In genomic region chr21:38920631-38921398, GRCh38 we compare ENCODE assay signal across 11 cellular contexts.
DNase-seq lines count a peak whose midpoint lies in the region; FAIRE-seq and TF ChIP-seq lines count a peak whose summit lies in the region.
"Had no signal": no experiment of that assay in that cellular context is flagged by ENCODE, and none has a peak within 500 bp of the region (broad histone marks: within the 10 kb centered on the region; RNA-seq: fewer than 3 reads in every experiment).

No MANE protein-coding gene starts in this region.

- H3K4me2 ChIP-seq in astrocyte (ENCODE audit: low read length) (peak overlapping the region; percentile 72), hepatocyte (peak overlapping the region; percentile 14), MM.1S (ENCODE audit: low read depth, low read length) (no peak overlapping the region)

- no peaks in the 10 kb centered on the region for H3K9me2 ChIP-seq in hepatocyte (replicated peaks; ENCODE audit: insufficient read depth)
- no peaks in the 10 kb centered on the region for H3K9me2 ChIP-seq in MM.1S (replicated peaks; ENCODE audit: insufficient read depth, low read length)

- H3K27ac ChIP-seq in astrocyte (ENCODE audit: low read depth, low read length), result no peak overlapping the region
- peak overlapping the region; percentile 78 for H3K27ac ChIP-seq in hepatocyte
- no peak overlapping the region for H3K27ac ChIP-seq in MM.1S (ENCODE audit: low read length)

- no peaks in the 10 kb centered on the region for H3K9me3 Mint-ChIP-seq in astrocyte (ENCODE audit: unreplicated experiment)

- H3K27me3 Mint-ChIP-seq in astrocyte (ENCODE audit: low read depth, unreplicated experiment), result peaks cover 20% of the 10 kb centered on the region

- DNase-seq in H4 (ENCODE audit: low spot score) (peak; percentile 50), astrocyte (ENCODE audit: low read depth) (peak; percentile 74), hepatocyte (ENCODE audit: low spot score) (no peak), superior temporal gyrus (ENCODE audit: extremely low spot score) (peak; percentile 61), GM19240 (ENCODE audit: insufficient read length, low spot score) (no peak), D341Med (ENCODE audit: low spot score) (no peak), anterior cingulate cortex (lab: John Stamatoyannopoulos, UW) (no peak), MM.1S (no peak)
- DNase-seq: activated CD8-positive, alpha-beta T cell treated with anti-CD3 and anti-CD28 coated beads for 36 hours; central memory CD4-positive, alpha-beta T cell had no signal

- H3F3A ChIP-seq in MM.1S (ENCODE audit: insufficient read depth, low read length), result no peaks in the 10 kb centered on the region

- H3K79me2 ChIP-seq in astrocyte (ENCODE audit: insufficient read depth, low read length) (no peaks in the 10 kb centered on the region), hepatocyte (no peaks in the 10 kb centered on the region), MM.1S (ENCODE audit: low read length) (no peaks in the 10 kb centered on the region)

- TF ChIP-seq CTCF in astrocyte (IDR thresholded peaks at IDR 0.05; ENCODE audit: insufficient read depth, low read depth, low read length) (no peak), hepatocyte (IDR thresholded peaks at IDR 0.05; ENCODE audit: poor library complexity) (no peak), MM.1S (IDR thresholded peaks at IDR 0.05; ENCODE audit: low read length) (no peak)

- H4K20me1 ChIP-seq in astrocyte (ENCODE audit: insufficient read depth, low read length), result no peaks in the 10 kb centered on the region
- no peaks in the 10 kb centered on the region for H4K20me1 ChIP-seq in hepatocyte (ENCODE audit: insufficient read depth, poor library complexity, severe bottlenecking)
- H4K20me1 ChIP-seq in MM.1S (ENCODE audit: insufficient read depth, low read length), result no peaks in the 10 kb centered on the region

- FAIRE-seq in astrocyte (lab: Jason Lieb, UNC), result peak; percentile 69

- H3K4me1 Mint-ChIP-seq in astrocyte (ENCODE audit: low read depth, unreplicated experiment), result peaks cover 15% of the 10 kb centered on the region
- H3K4me1 Mint-ChIP-seq: IgD-negative memory B cell had no signal

- no peak overlapping the region for H3K4me3 ChIP-seq in astrocyte (ENCODE audit: insufficient read depth, low read depth, low read length)
- no peak overlapping the region for H3K4me3 ChIP-seq in hepatocyte
- no peak overlapping the region for H3K4me3 ChIP-seq in MM.1S (ENCODE audit: low read length)

- H3K36me3 ChIP-seq in astrocyte (ENCODE audit: insufficient read depth, low read length), result no peaks in the 10 kb centered on the region
- no peaks in the 10 kb centered on the region for H3K36me3 ChIP-seq in hepatocyte (replicated peaks; ENCODE audit: insufficient read depth, low read depth)
- no peaks in the 10 kb centered on the region for H3K36me3 ChIP-seq in MM.1S (replicated peaks; ENCODE audit: insufficient read depth, low read length)

- H3K4me3 Mint-ChIP-seq in astrocyte (ENCODE audit: unreplicated experiment), result no peak overlapping the region
- H3K4me3 Mint-ChIP-seq: activated CD8-positive, alpha-beta T cell treated with anti-CD3 and anti-CD28 coated beads for 36 hours; IgD-negative memory B cell had no signal

- H2AFZ ChIP-seq in astrocyte (ENCODE audit: low read depth, low read length) (no peak overlapping the region), hepatocyte (no peak overlapping the region), MM.1S (ENCODE audit: low read length) (no peak overlapping the region)

- H3K27me3 ChIP-seq in astrocyte (ENCODE audit: insufficient read depth, low read length), result peaks cover 6% of the 10 kb centered on the region
- H3K27me3 ChIP-seq in hepatocyte, result no peaks in the 10 kb centered on the region
- no peaks in the 10 kb centered on the region; the same call in 1 of the 2 replicates for H3K27me3 ChIP-seq in MM.1S (replicated peaks; ENCODE audit: insufficient read depth, low read length)

- no peaks in the 10 kb centered on the region for H3K9me3 ChIP-seq in astrocyte (ENCODE audit: insufficient read depth, low read depth, low read length)
- no peaks in the 10 kb centered on the region for H3K9me3 ChIP-seq in hepatocyte (ENCODE audit: low read depth)
- no peaks in the 10 kb centered on the region for H3K9me3 ChIP-seq in MM.1S (replicated peaks; ENCODE audit: insufficient read depth, low read length)

- no peaks in the 10 kb centered on the region for H3K36me3 Mint-ChIP-seq in astrocyte (ENCODE audit: low read depth, unreplicated experiment)
- H3K36me3 Mint-ChIP-seq: IgD-negative memory B cell had no signal

- 28% methylated on average over 8 of the region's 8 CpGs for WGBS in hepatocyte (ENCODE audit: low lambda C conversion rate, missing lambda C conversion rate)

- H3K9ac ChIP-seq in astrocyte (ENCODE audit: low read length) (no peak overlapping the region), MM.1S (ENCODE audit: low read length) (no peak overlapping the region)

- H3K27ac Mint-ChIP-seq in astrocyte (ENCODE audit: unreplicated experiment), result peak overlapping the region; percentile 50
- H3K27ac Mint-ChIP-seq: activated CD8-positive, alpha-beta T cell treated with anti-CD3 and anti-CD28 coated beads for 36 hours; IgD-negative memory B cell had no signal

- H3K4me1 ChIP-seq in astrocyte (ENCODE audit: insufficient read depth, low read length) (peaks cover 13% of the 10 kb centered on the region), hepatocyte (ENCODE audit: insufficient read depth) (peaks cover 35% of the 10 kb centered on the region), MM.1S (ENCODE audit: low read length) (no peaks in the 10 kb centered on the region)

Comparison
In these comparisons a context has a peak if more than half of its experiments do, and no peak if none do; other contexts are left out.
1. DNase-seq: peak in H4 (single experiment), astrocyte (single experiment) and superior temporal gyrus (single experiment); none in hepatocyte (single experiment), GM19240 (single experiment), D341Med (single experiment), anterior cingulate cortex (0 of 58) and MM.1S (single experiment).